In the genomic region with DNA sequence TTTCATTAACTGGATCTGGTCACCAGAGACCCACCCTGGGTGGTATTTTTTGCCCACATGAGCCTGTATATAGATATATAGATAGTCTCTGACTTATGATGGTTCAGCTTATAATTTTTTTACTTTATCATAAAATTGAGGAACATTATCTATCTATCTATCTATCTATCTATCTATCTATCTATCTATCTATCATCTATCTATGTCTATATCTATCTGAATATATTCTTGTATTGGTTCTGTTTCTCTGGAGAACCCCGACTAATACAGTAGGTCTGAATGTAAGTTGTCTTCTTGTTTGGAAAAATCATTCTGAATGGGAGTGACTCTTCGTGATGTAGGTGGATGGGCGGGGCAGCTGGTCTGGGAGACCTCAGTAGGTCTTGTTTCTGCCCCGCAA, we compare ENCODE assay signal across 28 cellular contexts. TPM values are rescaled to one million over a fixed set of nuclear protein-coding genes. Genes with fewer than 3 reads are reported as not detected.
"Had no signal": no experiment of that assay in that cellular context is flagged by ENCODE, and none has a peak within 500 bp of the region (broad histone marks: within the 10 kb centered on the region; RNA-seq: fewer than 3 reads in every experiment).

No MANE protein-coding gene starts in this region.

- H3K4me3 ChIP-seq: ascending aorta, heart right ventricle, psoas muscle, sigmoid colon, thoracic aorta, uterus had no signal

- H3K4me1 Mint-ChIP-seq: stimulated activated effector memory CD8-positive, alpha-beta T cell treated with anti-CD3 and anti-CD28 coated beads, Interleukin-12 subunit alpha, Interleukin-12 subunit beta, amount 100 ng/mL, for 72 hours had no signal

- DNase-seq: activated CD4-positive, alpha-beta T cell treated with anti-CD3 and anti-CD28 coated beads for 36 hours; activated CD4-positive, CD25-positive, alpha-beta regulatory T cell; activated CD8-positive, alpha-beta memory T cell treated with anti-CD3 and anti-CD28 coated beads, Interleukin-2, amount 10 ng/mL, durations not matched to agents 7 days and 5 days; activated CD8-positive, alpha-beta T cell treated with anti-CD3 and anti-CD28 coated beads, Interleukin-2, amount 10 ng/mL, durations not matched to agents 7 days and 5 days; activated naive CD4-positive, alpha-beta T cell; activated naive CD8-positive, alpha-beta T cell treated with anti-CD3 and anti-CD28 coated beads, Interleukin-2, amount 10 ng/mL, durations not matched to agents 7 days and 5 days; activated T-cell treated with anti-CD3 and anti-CD28 coated beads, Interleukin-2, amount 50 U/mL, for 72 hours; central memory CD4-positive, alpha-beta T cell; endodermal cell; foreskin keratinocyte; heart right ventricle; naive thymus-derived CD8-positive, alpha-beta T cell; occipital lobe; psoas muscle; sigmoid colon; small intestine; stimulated activated CD4-positive, alpha-beta T cell treated with anti-CD3 and anti-CD28 coated beads, Interleukin-4, amount 100 ng/mL, for 24 hours; trophoblast cell; uterus had no signal

- H3K27ac ChIP-seq: ascending aorta, foreskin keratinocyte, heart right ventricle, parathyroid adenoma, psoas muscle, sigmoid colon, thoracic aorta, uterus had no signal

- H3K36me3 Mint-ChIP-seq: activated CD8-positive, alpha-beta memory T cell treated with anti-CD3 and anti-CD28 coated beads, Interleukin-2, amount 10 ng/mL, durations not matched to agents 7 days and 5 days; activated naive CD8-positive, alpha-beta T cell treated with anti-CD3 and anti-CD28 coated beads, Interleukin-2, amount 10 ng/mL, durations not matched to agents 7 days and 5 days; naive thymus-derived CD8-positive, alpha-beta T cell; stimulated activated effector memory CD8-positive, alpha-beta T cell treated with anti-CD3 and anti-CD28 coated beads, Interleukin-12 subunit alpha, Interleukin-12 subunit beta, amount 100 ng/mL, for 72 hours had no signal

- ATAC-seq: activated CD4-positive, alpha-beta T cell treated with anti-CD3 and anti-CD28 coated beads for 36 hours; activated CD8-positive, alpha-beta memory T cell treated with anti-CD3 and anti-CD28 coated beads, Interleukin-2, amount 10 ng/mL, durations not matched to agents 7 days and 5 days; activated CD8-positive, alpha-beta T cell treated with anti-CD3 and anti-CD28 coated beads, Interleukin-2, amount 10 ng/mL, durations not matched to agents 7 days and 5 days; activated T-cell treated with anti-CD3 and anti-CD28 coated beads, Interleukin-2, amount 50 U/mL, for 72 hours; esophagus mucosa; foreskin keratinocyte; heart right ventricle; naive thymus-derived CD8-positive, alpha-beta T cell; psoas muscle; stimulated activated effector memory CD8-positive, alpha-beta T cell treated with anti-CD3 and anti-CD28 coated beads, Interleukin-12 subunit alpha, Interleukin-12 subunit beta, amount 100 ng/mL, for 72 hours had no signal

- H2AFZ ChIP-seq: parathyroid adenoma had no signal

- H3K27ac Mint-ChIP-seq: activated CD4-positive, alpha-beta T cell treated with anti-CD3 and anti-CD28 coated beads for 36 hours; activated CD8-positive, alpha-beta memory T cell treated with anti-CD3 and anti-CD28 coated beads, Interleukin-2, amount 10 ng/mL, durations not matched to agents 7 days and 5 days; activated CD8-positive, alpha-beta T cell treated with anti-CD3 and anti-CD28 coated beads, Interleukin-2, amount 10 ng/mL, durations not matched to agents 7 days and 5 days; activated naive CD8-positive, alpha-beta T cell treated with anti-CD3 and anti-CD28 coated beads, Interleukin-2, amount 10 ng/mL, durations not matched to agents 7 days and 5 days; activated T-cell treated with anti-CD3 and anti-CD28 coated beads, Interleukin-2, amount 50 U/mL, for 72 hours; endodermal cell; stimulated activated effector memory CD8-positive, alpha-beta T cell treated with anti-CD3 and anti-CD28 coated beads, Interleukin-12 subunit alpha, Interleukin-12 subunit beta, amount 100 ng/mL, for 72 hours; stimulated activated naive CD8-positive, alpha-beta T cell treated with anti-CD3 and anti-CD28 coated beads, Interleukin-15, Interleukin-2, amounts not matched to agents 100 ng/mL and 50 ng/mL, for 24 hours; T-helper 2 cell treated with Interferon-gamma antibody and Interleukin-4, amounts not matched to agents 5 μg/mL and 100 μg/mL, for 36 hours had no signal

- H3K9me3 Mint-ChIP-seq: activated naive CD8-positive, alpha-beta T cell treated with anti-CD3 and anti-CD28 coated beads, Interleukin-2, amount 10 ng/mL, durations not matched to agents 7 days and 5 days; activated T-cell treated with anti-CD3 and anti-CD28 coated beads, Interleukin-2, amount 50 U/mL, for 72 hours; endodermal cell; naive thymus-derived CD8-positive, alpha-beta T cell; neural crest cell; stimulated activated effector memory CD8-positive, alpha-beta T cell treated with anti-CD3 and anti-CD28 coated beads, Interleukin-12 subunit alpha, Interleukin-12 subunit beta, amount 100 ng/mL, for 72 hours; stimulated activated naive CD8-positive, alpha-beta T cell treated with anti-CD3 and anti-CD28 coated beads, Interleukin-15, Interleukin-2, amounts not matched to agents 100 ng/mL and 50 ng/mL, for 24 hours; T-helper 2 cell treated with Interferon-gamma antibody and Interleukin-4, amounts not matched to agents 5 μg/mL and 100 μg/mL, for 36 hours had no signal

- H3K79me2 ChIP-seq: parathyroid adenoma had no signal

- H3K36me3 ChIP-seq: ascending aorta, heart right ventricle, sigmoid colon, thoracic aorta, uterus had no signal

- H3K27me3 ChIP-seq: ascending aorta, sigmoid colon, uterus had no signal

- H3K4me1 ChIP-seq: uterus had no signal

- H3K4me3 Mint-ChIP-seq: activated CD4-positive, alpha-beta T cell treated with anti-CD3 and anti-CD28 coated beads for 36 hours; activated CD8-positive, alpha-beta memory T cell treated with anti-CD3 and anti-CD28 coated beads, Interleukin-2, amount 10 ng/mL, durations not matched to agents 7 days and 5 days; activated CD8-positive, alpha-beta T cell treated with anti-CD3 and anti-CD28 coated beads, Interleukin-2, amount 10 ng/mL, durations not matched to agents 7 days and 5 days; activated naive CD8-positive, alpha-beta T cell treated with anti-CD3 and anti-CD28 coated beads, Interleukin-2, amount 10 ng/mL, durations not matched to agents 7 days and 5 days; activated T-cell treated with anti-CD3 and anti-CD28 coated beads, Interleukin-2, amount 50 U/mL, for 72 hours; endodermal cell; naive thymus-derived CD8-positive, alpha-beta T cell; neural crest cell; stimulated activated effector memory CD8-positive, alpha-beta T cell treated with anti-CD3 and anti-CD28 coated beads, Interleukin-12 subunit alpha, Interleukin-12 subunit beta, amount 100 ng/mL, for 72 hours; stimulated activated naive CD8-positive, alpha-beta T cell treated with anti-CD3 and anti-CD28 coated beads, Interleukin-15, Interleukin-2, amounts not matched to agents 100 ng/mL and 50 ng/mL, for 24 hours; T-helper 2 cell treated with Interferon-gamma antibody and Interleukin-4, amounts not matched to agents 5 μg/mL and 100 μg/mL, for 36 hours had no signal

- H3K9me3 ChIP-seq: ascending aorta, heart right ventricle, psoas muscle, sigmoid colon, thoracic aorta, uterus had no signal

- H3K9ac ChIP-seq: parathyroid adenoma had no signal

RNA-seq across cellular contexts. Expression of a gene that starts 32.4 kb away (rescaled TPM):
- total RNA-seq: activated CD8-positive, alpha-beta memory T cell treated with anti-CD3 and anti-CD28 coated beads, Interleukin-2, amount 10 ng/mL, durations not matched to agents 7 days and 5 days; activated CD8-positive, alpha-beta T cell treated with anti-CD3 and anti-CD28 coated beads, Interleukin-2, amount 10 ng/mL, durations not matched to agents 7 days and 5 days; activated naive CD8-positive, alpha-beta T cell treated with anti-CD3 and anti-CD28 coated beads, Interleukin-2, amount 10 ng/mL, durations not matched to agents 7 days and 5 days; endodermal cell; foreskin keratinocyte; kidney epithelial cell; naive thymus-derived CD8-positive, alpha-beta T cell; neural crest cell; occipital lobe had no signal
- polyA plus RNA-seq: naive thymus-derived CD8-positive, alpha-beta T cell had no signal
